ENCODE assay signal across 14 cellular contexts in genomic region chr5:119363936-119364335, GRCh38. TPM values are rescaled to one million over a fixed set of nuclear protein-coding genes. Genes with fewer than 3 reads are reported as not detected.
DNase-seq lines count a peak whose midpoint lies in the region; ATAC-seq and TF ChIP-seq lines count a peak whose summit lies in the region.
"Had no signal": no experiment of that assay in that cellular context is flagged by ENCODE, and none has a peak within 500 bp of the region (broad histone marks: within the 10 kb centered on the region; RNA-seq: fewer than 3 reads in every experiment).

No MANE protein-coding gene starts in this region.

- H3K4me3 ChIP-seq in CD4-positive, CD25-positive, alpha-beta regulatory T cell (ENCODE audit: low read depth, low read length): peak overlapping the region; percentile 16
- H3K4me3 ChIP-seq in adrenal gland (no peak overlapping the region), upper lobe of left lung (no peak overlapping the region)
- H3K4me3 ChIP-seq: BLaER1, lung had no signal

- no peaks in the 10 kb centered on the region for H3K27me3 Mint-ChIP-seq in CD4-positive, CD25-positive, alpha-beta regulatory T cell
- H3K27me3 Mint-ChIP-seq in activated naive CD8-positive, alpha-beta T cell treated with anti-CD3 and anti-CD28 coated beads for 36 hours: no peaks in the 10 kb centered on the region
- H3K27me3 Mint-ChIP-seq in chondrocyte (ENCODE audit: low read depth): no peaks in the 10 kb centered on the region

- no peaks in the 10 kb centered on the region for H3K9me3 ChIP-seq in CD4-positive, CD25-positive, alpha-beta regulatory T cell (ENCODE audit: control insufficient read depth in 2 of 2, low read length in 2 of 2)
- H3K9me3 ChIP-seq in adrenal gland (replicated peaks in 1 of 3) (no peaks in the 10 kb centered on the region), upper lobe of left lung (no peaks in the 10 kb centered on the region)

- H3K4me3 Mint-ChIP-seq in CD4-positive, CD25-positive, alpha-beta regulatory T cell: peak overlapping the region in 3 of 4 donors; percentile 12 to 78 (median 29)
- peak overlapping the region; percentile 27 for H3K4me3 Mint-ChIP-seq in activated naive CD8-positive, alpha-beta T cell treated with anti-CD3 and anti-CD28 coated beads for 36 hours
- no peak overlapping the region for H3K4me3 Mint-ChIP-seq in chondrocyte (ENCODE audit: unreplicated experiment)

- TF ChIP-seq POLR2A in adrenal gland (IDR thresholded peaks at IDR 0.05) (no peak), upper lobe of left lung (IDR thresholded peaks at IDR 0.05) (no peak)

- peak overlapping the region; percentile 53 for H3K27ac ChIP-seq in CD4-positive, CD25-positive, alpha-beta regulatory T cell (ENCODE audit: insufficient read depth, low read length, poor library complexity, severe bottlenecking)
- H3K27ac ChIP-seq in adrenal gland (no peak overlapping the region), upper lobe of left lung (no peak overlapping the region)
- H3K27ac ChIP-seq: BLaER1 had no signal

- ATAC-seq in CD4-positive, CD25-positive, alpha-beta regulatory T cell (ENCODE audit: low read depth in 2 of 2): no peak
- ATAC-seq in GM18867 (IDR thresholded peaks at IDR 0.05; ENCODE audit: unreplicated experiment): peak; percentile 27
- peak; percentile 30 for ATAC-seq in HG02870 (IDR thresholded peaks at IDR 0.05; ENCODE audit: unreplicated experiment)
- ATAC-seq in upper lobe of left lung (ENCODE audit: low FRiP score in 2 of 2): no peak

- no peak for DNase-seq in CD4-positive, CD25-positive, alpha-beta regulatory T cell
- no peak for DNase-seq in activated naive CD8-positive, alpha-beta T cell treated with anti-CD3 and anti-CD28 coated beads for 36 hours
- DNase-seq in adrenal gland: no peak
- DNase-seq in upper lobe of left lung: no peak
- no peak for DNase-seq in NCI-H1092 treated with DMSO at 0.1 percent for 48 hours (lab: John Stamatoyannopoulos, UW)
- no peak for DNase-seq in chondrocyte (ENCODE audit: low spot score)
- DNase-seq: aorta; NCI-H226; Right ventricle myocardium superior; stimulated activated CD4-positive, alpha-beta T cell treated with anti-CD3 and anti-CD28 coated beads, Interleukin-4, amount 100 ng/mL, for 24 hours had no signal

- H3K9me3 Mint-ChIP-seq in CD4-positive, CD25-positive, alpha-beta regulatory T cell: peaks cover 0 to 2% (median 0%) of the 10 kb centered on the region in 7 donors
- peaks cover 3% of the 10 kb centered on the region for H3K9me3 Mint-ChIP-seq in activated naive CD8-positive, alpha-beta T cell treated with anti-CD3 and anti-CD28 coated beads for 36 hours
- peaks cover 2% of the 10 kb centered on the region for H3K9me3 Mint-ChIP-seq in chondrocyte (ENCODE audit: low read depth)

- H3K27me3 ChIP-seq in CD4-positive, CD25-positive, alpha-beta regulatory T cell (ENCODE audit: control insufficient read depth, insufficient read depth, low read length): no peaks in the 10 kb centered on the region
- H3K27me3 ChIP-seq in adrenal gland (no peaks in the 10 kb centered on the region), upper lobe of left lung (no peaks in the 10 kb centered on the region)
- H3K27me3 ChIP-seq: BLaER1 had no signal

- H3K4me1 ChIP-seq in CD4-positive, CD25-positive, alpha-beta regulatory T cell (ENCODE audit: control insufficient read depth, insufficient read depth, low read length, poor library complexity, severe bottlenecking): peaks cover 96% of the 10 kb centered on the region
- peaks cover 0 to 25% of the 10 kb centered on the region in 2 donors for H3K4me1 ChIP-seq in adrenal gland (replicated peaks in 1 of 2)
- peaks cover 28 to 72% (median 52%) of the 10 kb centered on the region in 4 donors for H3K4me1 ChIP-seq in upper lobe of left lung

- no peak for TF ChIP-seq CTCF in adrenal gland (IDR thresholded peaks at IDR 0.05)
- TF ChIP-seq CTCF in upper lobe of left lung (IDR thresholded peaks at IDR 0.05): no peak
- no peak for TF ChIP-seq CTCF in chondrocyte (IDR thresholded peaks at IDR 0.05)

- intact Hi-C loops in adrenal gland (cut with DNase I): no loop called here

- WGBS in adrenal gland, 4 donors: 83 to 97% (median 94%) methylated on average over 2 of the region's 2 CpGs
- 86 to 93% methylated on average over 2 of the region's 2 CpGs for WGBS in upper lobe of left lung, 2 donors

- H3K4me1 Mint-ChIP-seq in CD4-positive, CD25-positive, alpha-beta regulatory T cell: peaks cover 67 to 98% (median 91%) of the 10 kb centered on the region in 4 donors
- peaks cover 89% of the 10 kb centered on the region for H3K4me1 Mint-ChIP-seq in activated naive CD8-positive, alpha-beta T cell treated with anti-CD3 and anti-CD28 coated beads for 36 hours
- peaks cover 73% of the 10 kb centered on the region for H3K4me1 Mint-ChIP-seq in chondrocyte (ENCODE audit: low read depth)

- H3K36me3 ChIP-seq in CD4-positive, CD25-positive, alpha-beta regulatory T cell (ENCODE audit: control insufficient read depth, insufficient read depth, low read length): peaks cover 13% of the 10 kb centered on the region
- no peaks in the 10 kb centered on the region for H3K36me3 ChIP-seq in adrenal gland (replicated peaks in 1 of 2)
- H3K36me3 ChIP-seq in upper lobe of left lung: no peaks in the 10 kb centered on the region

- peak overlapping the region; percentile 69 to 88 (median 72) for H3K27ac Mint-ChIP-seq in CD4-positive, CD25-positive, alpha-beta regulatory T cell
- H3K27ac Mint-ChIP-seq in activated naive CD8-positive, alpha-beta T cell treated with anti-CD3 and anti-CD28 coated beads for 36 hours: peak overlapping the region; percentile 98
- H3K27ac Mint-ChIP-seq in chondrocyte (ENCODE audit: unreplicated experiment): no peak overlapping the region

- H3K36me3 Mint-ChIP-seq in CD4-positive, CD25-positive, alpha-beta regulatory T cell: peaks cover 35% of the 10 kb centered on the region
- H3K36me3 Mint-ChIP-seq in activated naive CD8-positive, alpha-beta T cell treated with anti-CD3 and anti-CD28 coated beads for 36 hours: peaks cover 87% of the 10 kb centered on the region
- H3K36me3 Mint-ChIP-seq in chondrocyte (ENCODE audit: low read depth): peaks cover 2% of the 10 kb centered on the region

- TF ChIP-seq EP300 in upper lobe of left lung (IDR thresholded peaks at IDR 0.05): no peak

RNA-seq across cellular contexts. Expression of gene TNFAIP8, which starts 8.1 kb away (rescaled TPM):
- total RNA-seq in CD4-positive, CD25-positive, alpha-beta regulatory T cell: 120 TPM
- polyA plus RNA-seq in CD4-positive, CD25-positive, alpha-beta regulatory T cell: 100 to 1,000 TPM; 183 to 244 (median 202) TPM
- total RNA-seq in activated naive CD8-positive, alpha-beta T cell treated with anti-CD3 and anti-CD28 coated beads for 36 hours: 100 to 1,000 TPM; 176 to 178 TPM
- total RNA-seq in adrenal gland (10 to 100 TPM in 2 of 8 donors, 1 to 10 TPM in 6; 1.4 to 12.7 (median 7.0) TPM), upper lobe of left lung (10 to 100 TPM; 14.7 to 33.2 (median 19.7) TPM), chondrocyte (15.0 to 22.3 TPM (median 19.5 TPM) in 3 replicates)
- 1 to 10 TPM; 3.1 to 6.3 (median 3.9) TPM for polyA plus RNA-seq in adrenal gland

Comparison
In these comparisons a context has a peak if more than half of its experiments do, and no peak if none do; other contexts are left out.
1. ATAC-seq: peak in GM18867 (single experiment) and HG02870 (single experiment); none in CD4-positive, CD25-positive, alpha-beta regulatory T cell (0 of 2) and upper lobe of left lung (0 of 2).